1 cellular context compared by ENCODE assay signal in the genomic region with DNA sequence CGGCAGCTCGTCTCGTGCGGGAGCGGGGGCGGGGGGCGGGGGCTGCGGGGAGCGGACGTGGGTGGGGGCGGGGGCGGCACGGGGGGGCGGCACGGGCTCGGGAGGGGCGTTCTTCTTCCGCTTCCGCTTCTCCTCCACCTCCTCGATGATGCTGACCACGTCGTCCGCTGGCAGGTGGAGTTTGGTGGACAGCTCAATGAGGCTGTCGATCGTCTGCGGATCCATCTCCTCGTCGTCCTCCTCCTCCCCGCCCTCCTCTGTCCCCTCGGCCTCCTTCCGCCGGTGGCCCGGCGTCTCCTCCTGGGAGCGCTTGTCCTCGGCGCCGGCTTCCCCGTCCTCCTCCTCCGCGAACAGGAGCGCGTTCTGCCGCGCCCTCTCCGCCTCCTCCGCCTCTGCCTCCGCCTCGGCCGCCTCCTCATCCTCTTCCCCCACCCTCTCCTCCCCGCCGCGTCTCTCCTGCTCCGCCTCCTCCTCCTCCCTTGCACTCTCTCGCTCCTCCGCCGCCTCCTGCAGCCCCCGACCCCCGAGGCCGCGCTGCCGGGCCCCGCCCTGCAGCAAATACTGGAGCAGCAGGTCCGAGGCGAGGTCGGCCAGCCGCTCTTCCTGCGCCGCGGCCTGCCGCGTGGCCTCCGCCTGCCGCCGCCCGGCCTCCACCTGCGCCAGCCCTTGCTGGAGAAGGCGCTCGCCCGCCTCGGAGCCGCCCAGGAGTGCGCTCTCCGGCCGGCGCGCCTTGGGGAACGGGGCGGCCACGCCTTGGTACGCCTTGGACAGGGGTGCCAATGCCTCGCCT.
TF ChIP-seq lines count a peak whose summit lies in the region.

No MANE protein-coding gene starts in this region.

TF ChIP-seq in HEK293, 187 proteins besides CTCF, POLR2A, EP300 and RAD21 (continued from another document and continues in another):
- TF ChIP-seq, protein P1, sequence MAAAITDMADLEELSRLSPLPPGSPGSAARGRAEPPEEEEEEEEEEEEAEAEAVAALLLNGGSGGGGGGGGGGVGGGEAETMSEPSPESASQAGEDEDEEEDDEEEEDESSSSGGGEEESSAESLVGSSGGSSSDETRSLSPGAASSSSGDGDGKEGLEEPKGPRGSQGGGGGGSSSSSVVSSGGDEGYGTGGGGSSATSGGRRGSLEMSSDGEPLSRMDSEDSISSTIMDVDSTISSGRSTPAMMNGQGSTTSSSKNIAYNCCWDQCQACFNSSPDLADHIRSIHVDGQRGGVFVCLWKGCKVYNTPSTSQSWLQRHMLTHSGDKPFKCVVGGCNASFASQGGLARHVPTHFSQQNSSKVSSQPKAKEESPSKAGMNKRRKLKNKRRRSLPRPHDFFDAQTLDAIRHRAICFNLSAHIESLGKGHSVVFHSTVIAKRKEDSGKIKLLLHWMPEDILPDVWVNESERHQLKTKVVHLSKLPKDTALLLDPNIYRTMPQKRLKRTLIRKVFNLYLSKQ (tag by site-specific recombination; IDR thresholded peaks at IDR 0.05; ENCODE audit: borderline replicate concordance), result no peak
- no peak for TF ChIP-seq ZNF621 (tag by site-specific recombination; IDR thresholded peaks at IDR 0.05)
- TF ChIP-seq ZNF785 (tag by site-specific recombination; IDR thresholded peaks at IDR 0.05), result peak; percentile 62; the same call in 1 of the 2 replicates
- TF ChIP-seq, protein P2, sequence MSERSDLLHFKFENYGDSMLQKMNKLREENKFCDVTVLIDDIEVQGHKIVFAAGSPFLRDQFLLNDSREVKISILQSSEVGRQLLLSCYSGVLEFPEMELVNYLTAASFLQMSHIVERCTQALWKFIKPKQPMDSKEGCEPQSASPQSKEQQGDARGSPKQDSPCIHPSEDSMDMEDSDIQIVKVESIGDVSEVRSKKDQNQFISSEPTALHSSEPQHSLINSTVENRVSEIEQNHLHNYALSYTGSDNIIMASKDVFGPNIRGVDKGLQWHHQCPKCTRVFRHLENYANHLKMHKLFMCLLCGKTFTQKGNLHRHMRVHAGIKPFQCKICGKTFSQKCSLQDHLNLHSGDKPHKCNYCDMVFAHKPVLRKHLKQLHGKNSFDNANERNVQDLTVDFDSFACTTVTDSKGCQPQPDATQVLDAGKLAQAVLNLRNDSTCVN (tag by site-specific recombination; optimal IDR thresholded peaks at IDR 0.05), result peak; percentile 88
- TF ChIP-seq ZBTB7A (tag by site-specific recombination; IDR thresholded peaks at IDR 0.05; ENCODE audit: low read depth), result peak; percentile 81
- no peak; the same call in 1 of the 2 replicates for TF ChIP-seq ZNF843 (tag by site-specific recombination; IDR thresholded peaks at IDR 0.05)
- peak; percentile 75; the same call in 1 of the 2 replicates for TF ChIP-seq KLF7 (tag by site-specific recombination; IDR thresholded peaks at IDR 0.05; ENCODE audit: borderline replicate concordance)
- TF ChIP-seq KLF1 (tag by site-specific recombination; IDR thresholded peaks at IDR 0.05), result peak; percentile 82
- TF ChIP-seq ZNF114 (tag by site-specific recombination; IDR thresholded peaks at IDR 0.05), result no peak
- TF ChIP-seq ZNF324 (tag by site-specific recombination; IDR thresholded peaks at IDR 0.05), result peak; percentile 36; the same call in 1 of the 2 replicates
- TF ChIP-seq, protein P3, sequence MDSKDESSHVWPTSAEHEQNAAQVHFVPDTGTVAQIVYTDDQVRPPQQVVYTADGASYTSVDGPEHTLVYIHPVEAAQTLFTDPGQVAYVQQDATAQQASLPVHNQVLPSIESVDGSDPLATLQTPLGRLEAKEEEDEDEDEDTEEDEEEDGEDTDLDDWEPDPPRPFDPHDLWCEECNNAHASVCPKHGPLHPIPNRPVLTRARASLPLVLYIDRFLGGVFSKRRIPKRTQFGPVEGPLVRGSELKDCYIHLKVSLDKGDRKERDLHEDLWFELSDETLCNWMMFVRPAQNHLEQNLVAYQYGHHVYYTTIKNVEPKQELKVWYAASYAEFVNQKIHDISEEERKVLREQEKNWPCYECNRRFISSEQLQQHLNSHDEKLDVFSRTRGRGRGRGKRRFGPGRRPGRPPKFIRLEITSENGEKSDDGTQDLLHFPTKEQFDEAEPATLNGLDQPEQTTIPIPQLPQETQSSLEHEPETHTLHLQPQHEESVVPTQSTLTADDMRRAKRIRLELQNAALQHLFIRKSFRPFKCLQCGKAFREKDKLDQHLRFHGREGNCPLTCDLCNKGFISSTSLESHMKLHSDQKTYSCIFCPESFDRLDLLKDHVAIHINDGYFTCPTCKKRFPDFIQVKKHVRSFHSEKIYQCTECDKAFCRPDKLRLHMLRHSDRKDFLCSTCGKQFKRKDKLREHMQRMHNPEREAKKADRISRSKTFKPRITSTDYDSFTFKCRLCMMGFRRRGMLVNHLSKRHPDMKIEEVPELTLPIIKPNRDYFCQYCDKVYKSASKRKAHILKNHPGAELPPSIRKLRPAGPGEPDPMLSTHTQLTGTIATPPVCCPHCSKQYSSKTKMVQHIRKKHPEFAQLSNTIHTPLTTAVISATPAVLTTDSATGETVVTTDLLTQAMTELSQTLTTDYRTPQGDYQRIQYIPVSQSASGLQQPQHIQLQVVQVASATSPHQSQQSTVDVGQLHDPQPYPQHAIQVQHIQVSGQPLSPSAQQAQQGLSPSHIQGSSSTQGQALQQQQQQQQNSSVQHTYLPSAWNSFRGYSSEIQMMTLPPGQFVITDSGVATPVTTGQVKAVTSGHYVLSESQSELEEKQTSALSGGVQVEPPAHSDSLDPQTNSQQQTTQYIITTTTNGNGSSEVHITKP (tag by site-specific recombination; IDR thresholded peaks at IDR 0.05), result no peak
- no peak for TF ChIP-seq ZNF48 (tag by site-specific recombination; IDR thresholded peaks at IDR 0.05)
- no peak for TF ChIP-seq ZNF510 (tag by site-specific recombination; IDR thresholded peaks at IDR 0.05; ENCODE audit: insufficient replicate concordance)
- TF ChIP-seq, protein P4, sequence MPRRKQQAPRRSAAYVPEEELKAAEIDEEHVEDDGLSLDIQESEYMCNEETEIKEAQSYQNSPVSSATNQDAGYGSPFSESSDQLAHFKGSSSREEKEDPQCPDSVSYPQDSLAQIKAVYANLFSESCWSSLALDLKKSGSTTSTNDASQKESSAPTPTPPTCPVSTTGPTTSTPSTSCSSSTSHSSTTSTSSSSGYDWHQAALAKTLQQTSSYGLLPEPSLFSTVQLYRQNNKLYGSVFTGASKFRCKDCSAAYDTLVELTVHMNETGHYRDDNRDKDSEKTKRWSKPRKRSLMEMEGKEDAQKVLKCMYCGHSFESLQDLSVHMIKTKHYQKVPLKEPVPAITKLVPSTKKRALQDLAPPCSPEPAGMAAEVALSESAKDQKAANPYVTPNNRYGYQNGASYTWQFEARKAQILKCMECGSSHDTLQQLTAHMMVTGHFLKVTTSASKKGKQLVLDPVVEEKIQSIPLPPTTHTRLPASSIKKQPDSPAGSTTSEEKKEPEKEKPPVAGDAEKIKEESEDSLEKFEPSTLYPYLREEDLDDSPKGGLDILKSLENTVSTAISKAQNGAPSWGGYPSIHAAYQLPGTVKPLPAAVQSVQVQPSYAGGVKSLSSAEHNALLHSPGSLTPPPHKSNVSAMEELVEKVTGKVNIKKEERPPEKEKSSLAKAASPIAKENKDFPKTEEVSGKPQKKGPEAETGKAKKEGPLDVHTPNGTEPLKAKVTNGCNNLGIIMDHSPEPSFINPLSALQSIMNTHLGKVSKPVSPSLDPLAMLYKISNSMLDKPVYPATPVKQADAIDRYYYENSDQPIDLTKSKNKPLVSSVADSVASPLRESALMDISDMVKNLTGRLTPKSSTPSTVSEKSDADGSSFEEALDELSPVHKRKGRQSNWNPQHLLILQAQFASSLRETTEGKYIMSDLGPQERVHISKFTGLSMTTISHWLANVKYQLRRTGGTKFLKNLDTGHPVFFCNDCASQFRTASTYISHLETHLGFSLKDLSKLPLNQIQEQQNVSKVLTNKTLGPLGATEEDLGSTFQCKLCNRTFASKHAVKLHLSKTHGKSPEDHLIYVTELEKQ (tag by site-specific recombination; IDR thresholded peaks at IDR 0.05; ENCODE audit: borderline replicate concordance), result peak; percentile 25; the same call in 1 of the 2 replicates
- no peak for TF ChIP-seq SETDB1 (IDR thresholded peaks at IDR 0.05; ENCODE audit: insufficient read length, low read length)
- TF ChIP-seq BCL11B (tag by site-specific recombination; IDR thresholded peaks at IDR 0.05; ENCODE audit: low read depth), result no peak
- TF ChIP-seq ZNF521 (tag by site-specific recombination; IDR thresholded peaks at IDR 0.05), result no peak
- TF ChIP-seq ZNF121 (tag by site-specific recombination; IDR thresholded peaks at IDR 0.05), result no peak
- TF ChIP-seq ZFP41 (tag by site-specific recombination; IDR thresholded peaks at IDR 0.05; ENCODE audit: borderline replicate concordance), result no peak
- TF ChIP-seq ZNF561 (tag by site-specific recombination; IDR thresholded peaks at IDR 0.05; ENCODE audit: borderline replicate concordance), result peak; percentile 57; the same call in 1 of the 2 replicates
- TF ChIP-seq, protein P5, sequence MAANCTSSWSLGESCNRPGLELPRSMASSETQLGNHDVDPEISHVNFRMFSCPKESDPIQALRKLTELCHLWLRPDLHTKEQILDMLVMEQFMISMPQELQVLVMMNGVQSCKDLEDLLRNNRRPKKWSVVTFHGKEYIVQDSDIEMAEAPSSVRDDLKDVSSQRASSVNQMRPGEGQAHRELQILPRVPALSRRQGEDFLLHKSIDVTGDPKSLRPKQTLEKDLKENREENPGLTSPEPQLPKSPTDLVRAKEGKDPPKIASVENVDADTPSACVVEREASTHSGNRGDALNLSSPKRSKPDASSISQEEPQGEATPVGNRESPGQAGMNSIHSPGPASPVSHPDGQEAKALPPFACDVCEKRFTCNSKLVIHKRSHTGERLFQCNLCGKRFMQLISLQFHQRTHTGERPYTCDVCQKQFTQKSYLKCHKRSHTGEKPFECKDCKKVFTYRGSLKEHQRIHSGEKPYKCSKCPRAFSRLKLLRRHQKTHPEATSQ (tag by site-specific recombination; IDR thresholded peaks at IDR 0.05), result peak; percentile 84
- peak; percentile 35; the same call in 1 of the 2 replicates for TF ChIP-seq ZNF660 (tag by site-specific recombination; IDR thresholded peaks at IDR 0.05)
- TF ChIP-seq, protein P6, sequence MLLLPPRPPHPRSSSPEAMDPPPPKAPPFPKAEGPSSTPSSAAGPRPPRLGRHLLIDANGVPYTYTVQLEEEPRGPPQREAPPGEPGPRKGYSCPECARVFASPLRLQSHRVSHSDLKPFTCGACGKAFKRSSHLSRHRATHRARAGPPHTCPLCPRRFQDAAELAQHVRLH (tag by site-specific recombination; IDR thresholded peaks at IDR 0.05), result no peak
- TF ChIP-seq, protein P7, sequence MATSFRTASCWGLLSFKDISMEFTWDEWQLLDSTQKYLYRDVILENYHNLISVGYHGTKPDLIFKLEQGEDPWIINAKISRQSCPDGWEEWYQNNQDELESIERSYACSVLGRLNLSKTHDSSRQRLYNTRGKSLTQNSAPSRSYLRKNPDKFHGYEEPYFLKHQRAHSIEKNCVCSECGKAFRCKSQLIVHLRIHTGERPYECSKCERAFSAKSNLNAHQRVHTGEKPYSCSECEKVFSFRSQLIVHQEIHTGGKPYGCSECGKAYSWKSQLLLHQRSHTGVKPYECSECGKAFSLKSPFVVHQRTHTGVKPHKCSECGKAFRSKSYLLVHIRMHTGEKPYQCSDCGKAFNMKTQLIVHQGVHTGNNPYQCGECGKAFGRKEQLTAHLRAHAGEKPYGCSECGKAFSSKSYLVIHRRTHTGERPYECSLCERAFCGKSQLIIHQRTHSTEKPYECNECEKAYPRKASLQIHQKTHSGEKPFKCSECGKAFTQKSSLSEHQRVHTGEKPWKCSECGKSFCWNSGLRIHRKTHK (tag by site-specific recombination; IDR thresholded peaks at IDR 0.05), result no peak
- TF ChIP-seq, protein P8, sequence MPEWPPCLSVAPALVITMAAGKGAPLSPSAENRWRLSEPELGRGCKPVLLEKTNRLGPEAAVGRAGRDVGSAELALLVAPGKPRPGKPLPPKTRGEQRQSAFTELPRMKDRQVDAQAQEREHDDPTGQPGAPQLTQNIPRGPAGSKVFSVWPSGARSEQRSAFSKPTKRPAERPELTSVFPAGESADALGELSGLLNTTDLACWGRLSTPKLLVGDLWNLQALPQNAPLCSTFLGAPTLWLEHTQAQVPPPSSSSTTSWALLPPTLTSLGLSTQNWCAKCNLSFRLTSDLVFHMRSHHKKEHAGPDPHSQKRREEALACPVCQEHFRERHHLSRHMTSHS (tag by site-specific recombination; IDR thresholded peaks at IDR 0.05), result no peak
- TF ChIP-seq RBAK (tag by site-specific recombination; IDR thresholded peaks at IDR 0.05), result no peak
- TF ChIP-seq, protein P9, sequence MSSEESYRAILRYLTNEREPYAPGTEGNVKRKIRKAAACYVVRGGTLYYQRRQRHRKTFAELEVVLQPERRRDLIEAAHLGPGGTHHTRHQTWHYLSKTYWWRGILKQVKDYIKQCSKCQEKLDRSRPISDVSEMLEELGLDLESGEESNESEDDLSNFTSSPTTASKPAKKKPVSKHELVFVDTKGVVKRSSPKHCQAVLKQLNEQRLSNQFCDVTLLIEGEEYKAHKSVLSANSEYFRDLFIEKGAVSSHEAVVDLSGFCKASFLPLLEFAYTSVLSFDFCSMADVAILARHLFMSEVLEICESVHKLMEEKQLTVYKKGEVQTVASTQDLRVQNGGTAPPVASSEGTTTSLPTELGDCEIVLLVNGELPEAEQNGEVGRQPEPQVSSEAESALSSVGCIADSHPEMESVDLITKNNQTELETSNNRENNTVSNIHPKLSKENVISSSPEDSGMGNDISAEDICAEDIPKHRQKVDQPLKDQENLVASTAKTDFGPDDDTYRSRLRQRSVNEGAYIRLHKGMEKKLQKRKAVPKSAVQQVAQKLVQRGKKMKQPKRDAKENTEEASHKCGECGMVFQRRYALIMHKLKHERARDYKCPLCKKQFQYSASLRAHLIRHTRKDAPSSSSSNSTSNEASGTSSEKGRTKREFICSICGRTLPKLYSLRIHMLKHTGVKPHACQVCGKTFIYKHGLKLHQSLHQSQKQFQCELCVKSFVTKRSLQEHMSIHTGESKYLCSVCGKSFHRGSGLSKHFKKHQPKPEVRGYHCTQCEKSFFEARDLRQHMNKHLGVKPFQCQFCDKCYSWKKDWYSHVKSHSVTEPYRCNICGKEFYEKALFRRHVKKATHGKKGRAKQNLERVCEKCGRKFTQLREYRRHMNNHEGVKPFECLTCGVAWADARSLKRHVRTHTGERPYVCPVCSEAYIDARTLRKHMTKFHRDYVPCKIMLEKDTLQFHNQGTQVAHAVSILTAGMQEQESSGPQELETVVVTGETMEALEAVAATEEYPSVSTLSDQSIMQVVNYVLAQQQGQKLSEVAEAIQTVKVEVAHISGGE (tag by site-specific recombination; conservative IDR thresholded peaks at IDR 0.05; ENCODE audit: low read depth), result peak; percentile 74
- TF ChIP-seq ZNF16 (tag by site-specific recombination; IDR thresholded peaks at IDR 0.05; ENCODE audit: low read depth), result no peak
- TF ChIP-seq KLF8 (tag by site-specific recombination; IDR thresholded peaks at IDR 0.05), result peak; percentile 93
- TF ChIP-seq MZF1 (tag by site-specific recombination; IDR thresholded peaks at IDR 0.05; ENCODE audit: borderline replicate concordance), result no peak
- no peak for TF ChIP-seq ZNF292 (tag by site-specific recombination; IDR thresholded peaks at IDR 0.05; ENCODE audit: borderline replicate concordance, low read depth)
- no peak for TF ChIP-seq ZNF37A (tag by site-specific recombination; IDR thresholded peaks at IDR 0.05)
- peak; percentile 84; the same call in 1 of the 2 replicates for TF ChIP-seq KLF16 (tag by site-specific recombination; IDR thresholded peaks at IDR 0.05)
- no peak for TF ChIP-seq ZNF664 (tag by site-specific recombination; IDR thresholded peaks at IDR 0.05)
- no peak for TF ChIP-seq ZNF529 (tag by site-specific recombination; IDR thresholded peaks at IDR 0.05; ENCODE audit: insufficient replicate concordance)
